8 cellular contexts compared by ENCODE assay signal in the genomic region with DNA sequence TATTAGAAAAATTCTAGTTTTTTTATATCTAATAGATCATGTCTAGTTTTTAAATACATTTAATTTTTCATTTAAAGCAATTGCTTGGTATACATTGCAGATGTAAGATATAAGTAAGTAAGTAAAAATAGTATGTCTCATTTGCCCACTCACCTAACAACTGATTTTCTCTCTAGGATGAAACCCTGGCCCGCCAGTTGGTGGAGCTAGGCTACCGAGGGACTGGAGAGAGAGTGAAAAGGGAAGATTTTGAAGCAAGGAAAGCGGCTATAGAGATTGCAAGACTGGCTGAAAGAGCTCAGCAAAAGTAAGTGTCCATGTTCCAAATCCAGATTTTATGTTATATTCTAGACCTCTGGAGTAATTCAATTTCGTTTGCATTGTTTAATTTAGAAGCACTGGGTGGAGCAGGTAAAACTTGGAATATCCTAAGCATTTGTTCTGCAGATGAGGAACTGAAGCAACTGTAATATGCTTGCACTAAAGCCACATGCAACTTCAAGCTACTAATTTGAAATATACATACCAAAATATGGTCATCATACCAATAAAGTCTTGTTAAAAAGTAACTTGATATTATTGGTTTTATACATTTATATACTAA. TPM values are rescaled to one million over a fixed set of nuclear protein-coding genes. Genes with fewer than 3 reads are reported as not detected.
A peak's percentile ranks its signal among the peaks of the same experiment; 100 is the strongest.
DNase-seq lines count a peak whose midpoint lies in the region; TF ChIP-seq lines count a peak whose summit lies in the region.

No MANE protein-coding gene starts in this region.

- H3K36me3 ChIP-seq in sigmoid colon, result no peaks in the 10 kb centered on the region

- TF ChIP-seq CTCF in sigmoid colon (IDR thresholded peaks at IDR 0.05), result peak; percentile 43 to 63 (median 49)

- H3K27me3 ChIP-seq in sigmoid colon, result no peaks in the 10 kb centered on the region

- DNase-seq in NCI-H748 (lab: John Stamatoyannopoulos, UW; ENCODE audit: unreplicated experiment) (peak; percentile 40), NCI-H748 treated with DMSO at 0.1 percent for 48 hours (lab: John Stamatoyannopoulos, UW) (no peak), HCEC 1CT (peak; percentile 8), NCI-H460 (ENCODE audit: extremely low read depth, low read depth) (peak; percentile 23), activated T-cell treated with anti-CD3 and anti-CD28 coated beads for 1 hour (ENCODE audit: low read depth) (peak; percentile 34), foreskin melanocyte (peak; percentile 3), sigmoid colon (no peak), HPDE6-E6E7 (ENCODE audit: extremely low spot score) (no peak)

- H3K4me1 ChIP-seq in sigmoid colon, result peaks cover 0 to 5% (median 3%) of the 10 kb centered on the region in 4 donors

- no peak for TF ChIP-seq EP300 in sigmoid colon (IDR thresholded peaks at IDR 0.05)

- H3K9me3 ChIP-seq in sigmoid colon, result no peaks in the 10 kb centered on the region

- no peak for TF ChIP-seq POLR2A in sigmoid colon (IDR thresholded peaks at IDR 0.05)

- intact Hi-C loops in sigmoid colon (cut with DNase I), result loop anchor here (10.0 kb wide), 2 partner anchors 252 to 352 kb away; no protein-coding TSS in a partner anchor

- no peak overlapping the region for H3K4me3 ChIP-seq in sigmoid colon

- no peak overlapping the region for H3K27ac ChIP-seq in sigmoid colon

- WGBS in sigmoid colon, 2 donors, result 6 to 14% methylated on average over 4 of the region's 4 CpGs

RNA-seq across cellular contexts. Expression of a gene that starts 27.1 kb away (rescaled TPM):
- not detected in 2 replicates for total RNA-seq in NCI-H460 (2014; rRNA removed; shearing (Covaris generic))
- not detected in 2 replicates for polyA plus RNA-seq in NCI-H460 (2014; cell fraction: nucleus; rRNA removed)
- total RNA-seq in sigmoid colon, result 1 to 10 TPM in 1 of 4 donors, not detected in 3; 1.4 TPM
- polyA plus RNA-seq in sigmoid colon, result not detected

Comparison
In these comparisons a context has a peak if more than half of its experiments do, and no peak if none do; other contexts are left out.
1. DNase-seq: peak in NCI-H748 (single experiment), HCEC 1CT (single experiment), NCI-H460 (single experiment), activated T-cell treated with anti-CD3 and anti-CD28 coated beads for 1 hour (single experiment) and foreskin melanocyte (single experiment); none in NCI-H748 treated with DMSO at 0.1 percent for 48 hours (single experiment), sigmoid colon (single experiment) and HPDE6-E6E7 (single experiment).